24 cellular contexts compared by ENCODE assay signal in genomic region chr18:35084494-35085449, GRCh38. TPM values are rescaled to one million over a fixed set of nuclear protein-coding genes. Genes with fewer than 3 reads are reported as not detected.
DNase-seq lines count a peak whose midpoint lies in the region; ATAC-seq and TF ChIP-seq lines count a peak whose summit lies in the region.
"Had no signal": no experiment of that assay in that cellular context is flagged by ENCODE, and none has a peak within 500 bp of the region (broad histone marks: within the 10 kb centered on the region; RNA-seq: fewer than 3 reads in every experiment).

No MANE protein-coding gene starts in this region.

- H3K36me3 ChIP-seq in heart right ventricle (peaks cover 0 to 7% (median 0%) of the 10 kb centered on the region in 9 donors), tibial artery (no peaks in the 10 kb centered on the region)
- H3K36me3 ChIP-seq: MG63, ovary, uterus had no signal

- H3K9me3 Mint-ChIP-seq in memory B cell, result no peaks in the 10 kb centered on the region

- WGBS in heart right ventricle, 2 donors, result 44 to 53% methylated on average over 5 of the region's 5 CpGs

- H3K4me3 ChIP-seq in heart right ventricle (no peak overlapping the region), coronary artery (no peak overlapping the region), tibial artery (no peak overlapping the region)
- H3K4me3 ChIP-seq: MG63, ovary, uterus had no signal

- peaks cover 25% of the 10 kb centered on the region for H3K4me1 Mint-ChIP-seq in memory B cell

- ATAC-seq in heart right ventricle, result peak in 3 of 8 donors; percentile 1 to 15 (median 10)
- ATAC-seq in Right ventricle myocardium superior (ENCODE audit: poor library complexity), result no peak
- no peak for ATAC-seq in memory B cell (ENCODE audit: low read depth)
- ATAC-seq in GM18867 (IDR thresholded peaks at IDR 0.05; ENCODE audit: unreplicated experiment), result no peak
- ATAC-seq: foreskin keratinocyte had no signal

- intact Hi-C loops in heart right ventricle (cut with DNase I) (loop anchor here in 3 of 10 donors (1.0 to 5.0 kb wide), 4 partner anchors 42 to 53 kb away; partner anchors contain the start of gene MAPRE2 (in 2 of the 3)), Right ventricle myocardium superior (cut with DNase I) (no loop called here), tibial artery (cut with DNase I; ENCODE audit: low total_unique reads) (no loop called here)

- no peak overlapping the region for H3K4me3 Mint-ChIP-seq in memory B cell

- H3K9me3 ChIP-seq in heart right ventricle (no peaks in the 10 kb centered on the region), tibial artery (no peaks in the 10 kb centered on the region)
- H3K9me3 ChIP-seq: MG63, ovary, uterus had no signal

- TF ChIP-seq CTCF in heart right ventricle (IDR thresholded peaks at IDR 0.05) (no peak), coronary artery (IDR thresholded peaks at IDR 0.05) (no peak), tibial artery (IDR thresholded peaks at IDR 0.05) (no peak)

- no peak for DNase-seq in heart right ventricle
- no peak for DNase-seq in Right ventricle myocardium superior
- DNase-seq in coronary artery (ENCODE audit: low spot score), result no peak
- no peak for DNase-seq in memory B cell (ENCODE audit: low spot score in 2 of 2)
- no peak for DNase-seq in tibial artery
- DNase-seq in NCI-H1436 treated with DMSO at 0.1 percent for 48 hours (lab: John Stamatoyannopoulos, UW), result no peak
- DNase-seq in NOMO-1 (lab: John Stamatoyannopoulos, UW; ENCODE audit: unreplicated experiment in 2 of 2), result no peak
- DNase-seq: activated CD4-positive, alpha-beta T cell treated with anti-CD3 and anti-CD28 coated beads, Interleukin-2, amount 50 U/mL, for 4 hours; activated naive CD4-positive, alpha-beta T cell; anterior cingulate cortex; dermis blood vessel endothelial cell; DMS 273 treated with DMSO at 0.1 percent for 48 hours; foreskin keratinocyte; GDM1; HCEC 1CT; MG63; NCI-H748 treated with DMSO at 0.1 percent for 48 hours; OCI-M1; ovary; SIG-M5; stimulated activated CD4-positive, alpha-beta T cell treated with anti-CD3 and anti-CD28 coated beads, Interleukin-4, amount 100 ng/mL, for 1 hour; uterus had no signal

- peaks cover 25% of the 10 kb centered on the region for H3K36me3 Mint-ChIP-seq in memory B cell

- H3K27me3 Mint-ChIP-seq in memory B cell, result no peaks in the 10 kb centered on the region

- peak overlapping the region; percentile 38 to 87 (median 76) for H3K27ac ChIP-seq in heart right ventricle
- H3K27ac ChIP-seq in coronary artery, result peak overlapping the region; percentile 37 to 40
- H3K27ac ChIP-seq in tibial artery, result peak overlapping the region; percentile 61 to 64
- H3K27ac ChIP-seq: C4-2B, foreskin keratinocyte, ovary, uterus had no signal

- H3K27me3 ChIP-seq in heart right ventricle (no peaks in the 10 kb centered on the region), tibial artery (no peaks in the 10 kb centered on the region)
- H3K27me3 ChIP-seq: foreskin keratinocyte, MG63, ovary, uterus had no signal

- H3K4me1 ChIP-seq in heart right ventricle, result peaks cover 7 to 89% (median 67%) of the 10 kb centered on the region in 9 donors
- H3K4me1 ChIP-seq in tibial artery, result peaks cover 0 to 72% (median 25%) of the 10 kb centered on the region in 4 donors
- H3K4me1 ChIP-seq: foreskin keratinocyte, uterus had no signal

- H3K27ac Mint-ChIP-seq in memory B cell, result peak overlapping the region; percentile 53

RNA-seq across cellular contexts. Expression of gene MAPRE2, which starts 43.6 kb away (rescaled TPM):
- total RNA-seq in heart right ventricle, result 100 to 1,000 TPM in 8 of 10 donors, 10 to 100 TPM in 2; 63.9 to 211 (median 137) TPM
- polyA plus RNA-seq in heart right ventricle, result 10 to 100 TPM; 31.7 to 71.1 TPM
- 101 TPM for total RNA-seq in Right ventricle myocardium superior
